ENCODE assay signal across 9 cellular contexts in the genomic region with DNA sequence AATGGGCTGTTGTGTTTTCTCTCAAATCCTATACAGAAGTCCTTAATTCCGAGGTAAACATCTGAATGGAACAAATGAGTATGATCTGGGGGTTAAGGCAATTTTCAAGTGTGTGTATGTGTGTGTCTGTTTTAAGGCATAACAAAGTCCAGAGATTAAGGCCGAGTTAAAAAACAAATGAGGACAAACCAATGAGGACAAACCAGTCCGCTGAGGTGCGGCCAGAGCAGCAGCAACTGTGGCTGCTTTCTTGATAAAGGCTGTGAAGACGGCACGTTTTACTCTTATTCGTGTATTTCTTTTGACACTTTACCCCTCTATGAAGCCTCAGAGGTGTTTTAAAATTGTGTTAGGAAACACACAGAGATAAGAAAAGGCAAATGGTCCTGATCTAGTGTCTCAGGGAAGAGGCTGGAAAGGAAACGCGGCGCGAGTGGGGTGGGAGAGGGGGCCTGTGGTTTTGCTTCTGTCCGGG. TPM values are rescaled to one million over a fixed set of nuclear protein-coding genes. Genes with fewer than 3 reads are reported as not detected.
DNase-seq lines count a peak whose midpoint lies in the region; ATAC-seq, FAIRE-seq and TF ChIP-seq lines count a peak whose summit lies in the region.
"Had no signal": no experiment of that assay in that cellular context is flagged by ENCODE, and none has a peak within 500 bp of the region (broad histone marks: within the 10 kb centered on the region; RNA-seq: fewer than 3 reads in every experiment).

No MANE protein-coding gene starts in this region.

- peak overlapping the region; percentile 80 for H3K4me2 ChIP-seq in HepG2 (ENCODE audit: low read depth, low read length)

- intact Hi-C loops in activated CD4-positive, alpha-beta T cell treated with anti-CD3 and anti-CD28 coated beads, Interleukin-2, amount 10 ng/mL, durations not matched to agents 24 days and 14 days (cut with micrococcal nuclease), result no loop called here
- intact Hi-C loops in HepG2 (cut with micrococcal nuclease; ENCODE audit: unreplicated experiment), result loop anchor here (5.0 kb wide), 1 partner anchor 76 kb away; no protein-coding TSS in a partner anchor

- DNase-seq in activated CD4-positive, alpha-beta T cell treated with anti-CD3 and anti-CD28 coated beads, Interleukin-2, amount 10 ng/mL, durations not matched to agents 24 days and 14 days, result no peak
- DNase-seq in activated CD4-positive, alpha-beta T cell treated with anti-CD3 and anti-CD28 coated beads for 48 hours, result no peak
- DNase-seq in brain microvascular endothelial cell (no peak), HepG2 (ENCODE audit: low spot score) (no peak), upper lobe of left lung (peak in 1 of 2 donors; percentile 47), glomerular visceral epithelial cell (ENCODE audit: extremely low spot score) (no peak)
- DNase-seq in activated CD4-positive, alpha-beta T cell treated with anti-CD3 and anti-CD28 coated beads for 4 hours, result no peak
- DNase-seq: DND-41 had no signal

- H3K27me3 ChIP-seq in brain microvascular endothelial cell (replicated peaks) (no peaks in the 10 kb centered on the region), HepG2 (ENCODE audit: control insufficient read depth in 1 of 2, insufficient read depth in 2 of 2, low read length in 2 of 2) (peaks cover 0 to 28% of the 10 kb centered on the region in 2 experiments; a peak in 4 of 5 replicates), upper lobe of left lung (no peaks in the 10 kb centered on the region)

- H3K27ac Mint-ChIP-seq in activated CD4-positive, alpha-beta T cell treated with anti-CD3 and anti-CD28 coated beads, Interleukin-2, amount 10 ng/mL, durations not matched to agents 24 days and 14 days, result no peak overlapping the region

- no peak for TF ChIP-seq POLR2A in HepG2 (IDR thresholded peaks at IDR 0.05; ENCODE audit: insufficient read depth in 1 of 2, low read depth in 2 of 2, low read length in 2 of 2)
- TF ChIP-seq POLR2A in upper lobe of left lung (IDR thresholded peaks at IDR 0.05), result no peak

- no peaks in the 10 kb centered on the region for H3K9me3 Mint-ChIP-seq in activated CD4-positive, alpha-beta T cell treated with anti-CD3 and anti-CD28 coated beads, Interleukin-2, amount 10 ng/mL, durations not matched to agents 24 days and 14 days

- H3K36me3 Mint-ChIP-seq in activated CD4-positive, alpha-beta T cell treated with anti-CD3 and anti-CD28 coated beads, Interleukin-2, amount 10 ng/mL, durations not matched to agents 24 days and 14 days (ENCODE audit: low read depth), result no peaks in the 10 kb centered on the region

- TF ChIP-seq RAD21 in HepG2 (CRISPR knock-in tag; IDR thresholded peaks at IDR 0.05), result no peak

- peak overlapping the region; percentile 58 for H3K4me3 Mint-ChIP-seq in activated CD4-positive, alpha-beta T cell treated with anti-CD3 and anti-CD28 coated beads, Interleukin-2, amount 10 ng/mL, durations not matched to agents 24 days and 14 days

- H3K9ac ChIP-seq in HepG2 (ENCODE audit: insufficient read depth, low read depth, low read length), result no peak overlapping the region

- H3K27ac ChIP-seq in brain microvascular endothelial cell (no peak overlapping the region), HepG2 (ENCODE audit: extremely low read length, insufficient read depth, low read length) (no peak overlapping the region), upper lobe of left lung (peak overlapping the region; percentile 91 to 96 (median 94))

- no peaks in the 10 kb centered on the region for H3K79me2 ChIP-seq in HepG2 (ENCODE audit: insufficient read depth, low read length)

- CTCF ChIA-PET in HepG2 (lab: Yijun Ruan, JAX; ENCODE audit: low intra/inter-chr PET ratio, low total read pairs), result interaction anchor here (1.3 kb wide), 1 partner anchor 78 kb away, joined by 5 read pairs; no protein-coding TSS in a partner anchor

- POLR2A ChIA-PET in HepG2 (lab: Yijun Ruan, JAX), result no interaction called here

- peaks cover 5% of the 10 kb centered on the region for H3K4me1 Mint-ChIP-seq in activated CD4-positive, alpha-beta T cell treated with anti-CD3 and anti-CD28 coated beads, Interleukin-2, amount 10 ng/mL, durations not matched to agents 24 days and 14 days

- peak; percentile 32 for ATAC-seq in HepG2
- ATAC-seq in upper lobe of left lung (ENCODE audit: low FRiP score in 2 of 2), result peak in 1 of 2 donors; percentile 6
- no peak for ATAC-seq in GM21619 (IDR thresholded peaks at IDR 0.05; ENCODE audit: unreplicated experiment)

- H3K4me1 ChIP-seq in HepG2 (ENCODE audit: insufficient read depth, low read length), result peaks cover 13% of the 10 kb centered on the region
- H3K4me1 ChIP-seq in upper lobe of left lung, result peaks cover 0 to 9% (median 2%) of the 10 kb centered on the region in 4 donors

- in situ Hi-C loops in brain microvascular endothelial cell (cut with HindIII; ENCODE audit: low pct_ligation_motif_present, low sequenced_read_pairs), result no loop called here
- in situ Hi-C loops in HepG2 (cut with HindIII; ENCODE audit: extremely low pct_ligation_motif_present, low pct_unique_long_range_greater_than_20kb), result no loop called here

- no TSS peak for BruUV-seq in HepG2 (replicated peaks; lab: Mats Ljungman, UMichigan)

- TF ChIP-seq CTCF in brain microvascular endothelial cell (IDR thresholded peaks at IDR 0.05; ENCODE audit: low read depth, low read length, missing control alignments) (no peak), HepG2 (CRISPR knock-in tag; IDR thresholded peaks at IDR 0.05) (no peak), upper lobe of left lung (IDR thresholded peaks at IDR 0.05) (no peak)

- TF ChIP-seq EP300 in HepG2 (IDR thresholded peaks at IDR 0.05; ENCODE audit: low read depth in 2 of 2, low read length in 2 of 2) (no peak), HepG2 (CRISPR knock-in tag; IDR thresholded peaks at IDR 0.05; ENCODE audit: borderline replicate concordance) (no peak), upper lobe of left lung (IDR thresholded peaks at IDR 0.05) (no peak)

- WGBS in HepG2 (ENCODE audit: low lambda C conversion rate), result 5% methylated on average over 12 of the region's 12 CpGs
- WGBS in upper lobe of left lung, 2 donors, result 5 to 6% methylated on average over 12 of the region's 12 CpGs

- H3K9me3 ChIP-seq in HepG2 (ENCODE audit: low read length) (no peaks in the 10 kb centered on the region), upper lobe of left lung (no peaks in the 10 kb centered on the region)

- H3K36me3 ChIP-seq in brain microvascular endothelial cell (replicated peaks) (no peaks in the 10 kb centered on the region), HepG2 (replicated peaks in 1 of 2; ENCODE audit: control insufficient read depth in 1 of 2, insufficient read depth in 2 of 2, low read length in 2 of 2) (no peaks in the 10 kb centered on the region), upper lobe of left lung (no peaks in the 10 kb centered on the region)

- peaks cover 42% of the 10 kb centered on the region for H3K27me3 Mint-ChIP-seq in activated CD4-positive, alpha-beta T cell treated with anti-CD3 and anti-CD28 coated beads, Interleukin-2, amount 10 ng/mL, durations not matched to agents 24 days and 14 days

- H2AFZ ChIP-seq in HepG2 (ENCODE audit: low read length), result no peak overlapping the region

- no peak for FAIRE-seq in HepG2 (lab: Jason Lieb, UNC)

- no peaks in the 10 kb centered on the region for H4K20me1 ChIP-seq in HepG2 (ENCODE audit: insufficient read depth, low read length)

- H3K4me3 ChIP-seq in brain microvascular endothelial cell (ENCODE audit: low read depth, low read length), result peak overlapping the region; percentile 86
- H3K4me3 ChIP-seq in HepG2 (replicated peaks in 1 of 3; ENCODE audit: insufficient read depth in 1 of 3, low read depth in 2 of 3, low read length in 3 of 3), result peak overlapping the region; percentile 52 to 70 (median 54)
- peak overlapping the region; percentile 69 to 81 (median 72) for H3K4me3 ChIP-seq in upper lobe of left lung

TF ChIP-seq in HepG2, 621 proteins besides CTCF, POLR2A, EP300 and RAD21 (continues in another document):
- 0 out of 2 replicates have a peak, but pooled peaks have one; percentile 43 for TF ChIP-seq FOXC1 (CRISPR knock-in tag; IDR thresholded peaks at IDR 0.05; ENCODE audit: borderline replicate concordance)

RNA-seq across cellular contexts. Expression of a gene that starts 0.5 kb away (rescaled TPM):
- total RNA-seq in activated CD4-positive, alpha-beta T cell treated with anti-CD3 and anti-CD28 coated beads, Interleukin-2, amount 10 ng/mL, durations not matched to agents 24 days and 14 days, result not detected in 2 replicates
- total RNA-seq in HepG2 (2016; rRNA removed; fragmentation: Illumina TruSeq; extraction: Trizol), result not detected in 2 replicates
- not detected in 2 replicates for total RNA-seq in HepG2 (2016; cell fraction: cytosol; rRNA removed; fragmentation: Illumina TruSeq; extraction: Trizol; ENCODE audit: low read depth)
- not detected in 2 replicates for total RNA-seq in HepG2 (2016; cell fraction: insoluble cytoplasmic fraction; rRNA removed; fragmentation: Illumina TruSeq; extraction: Trizol)
- total RNA-seq in HepG2 (2016; cell fraction: membrane; rRNA removed; fragmentation: Illumina TruSeq; extraction: Trizol), result not detected in 2 replicates
- total RNA-seq in HepG2 (2016; cell fraction: nucleus; rRNA removed; fragmentation: Illumina TruSeq; extraction: Trizol), result not detected in 2 replicates
- 0.05 and 0.15 TPM in 2 replicates for polyA plus RNA-seq in HepG2 (2011; rRNA removed)
- polyA plus RNA-seq in HepG2 (2011; cell fraction: cytosol; rRNA removed), result 0.05 TPM in 2 replicates
- 0.12 TPM in 1 of 2 replicates, not detected in the other for polyA plus RNA-seq in HepG2 (2011; cell fraction: nucleus; rRNA removed)
- not detected in 2 replicates for polyA plus RNA-seq in HepG2 (2012)
- polyA plus RNA-seq in HepG2 (2016; cell fraction: cytosol; fragmentation: Illumina TruSeq; extraction: Trizol; ENCODE audit: low read depth), result not detected in 2 replicates
- polyA plus RNA-seq in HepG2 (2016; cell fraction: insoluble cytoplasmic fraction; fragmentation: Illumina TruSeq; extraction: Trizol; ENCODE audit: low read depth), result 0.16 TPM in 1 of 2 replicates, not detected in the other
- polyA plus RNA-seq in HepG2 (2016; cell fraction: membrane; fragmentation: Illumina TruSeq; extraction: Trizol; ENCODE audit: low read depth), result not detected in 2 replicates
- not detected in 2 replicates for polyA plus RNA-seq in HepG2 (2016; cell fraction: nucleus; fragmentation: Illumina TruSeq; extraction: Trizol; ENCODE audit: insufficient read depth, low read depth)
- 0.58 TPM in 1 of 2 replicates, not detected in the other for polyA minus RNA-seq in HepG2 (2011; rRNA and poly(A)+ RNA removed; ENCODE audit: low replicate concordance)
- not detected in 2 replicates for polyA minus RNA-seq in HepG2 (2011; cell fraction: cytosol; rRNA and poly(A)+ RNA removed)
- 0.26 TPM in 1 of 2 replicates, not detected in the other for polyA minus RNA-seq in HepG2 (2011; cell fraction: nucleus; rRNA and poly(A)+ RNA removed)
- 10 to 100 TPM; 12.5 to 71.2 (median 32.7) TPM for total RNA-seq in upper lobe of left lung

Comparison
In these comparisons a context has a peak if more than half of its experiments do, and no peak if none do; other contexts are left out.
1. H3K27ac ChIP-seq: peak in upper lobe of left lung (4 of 4); none in brain microvascular endothelial cell (single experiment) and HepG2 (single experiment).
2. RNA of a gene that starts 0.5 kb away (total RNA-seq): 12.5 to 71.2 TPM in upper lobe of left lung; not detected in activated CD4-positive, alpha-beta T cell treated with anti-CD3 and anti-CD28 coated beads, Interleukin-2, amount 10 ng/mL, durations not matched to agents 24 days and 14 days and not detected in HepG2; every median in the first group is over 10 times any median in the second.
3. Peak in every context shown above with its lines, with median percentiles within 50 percentile points of each other: H3K4me3 ChIP-seq.